ENCODE assay signal across 16 cellular contexts in genomic region chr9:98038958-98039357, GRCh38. TPM values are rescaled to one million over a fixed set of nuclear protein-coding genes. Genes with fewer than 3 reads are reported as not detected.
DNase-seq lines count a peak whose midpoint lies in the region; ATAC-seq and TF ChIP-seq lines count a peak whose summit lies in the region.
"Had no signal": no experiment of that assay in that cellular context is flagged by ENCODE, and none has a peak within 500 bp of the region (broad histone marks: within the 10 kb centered on the region; RNA-seq: fewer than 3 reads in every experiment).

No MANE protein-coding gene starts in this region.

- H3K23ac ChIP-seq in IMR-90 (ENCODE audit: low read depth, low read length) (no peak overlapping the region), mesenchymal stem cell (ENCODE audit: low read length in 2 of 2) (no peak overlapping the region)

- H4K20me1 ChIP-seq in IMR-90 (ENCODE audit: insufficient read depth, low read length), result no peaks in the 10 kb centered on the region

- H3K9ac ChIP-seq in IMR-90 (ENCODE audit: low read depth, low read length) (no peak overlapping the region), mesenchymal stem cell (ENCODE audit: low read length) (peak overlapping the region; percentile 53)

- H3K4me2 ChIP-seq in IMR-90 (ENCODE audit: low read depth, low read length), result no peak overlapping the region
- H3K4me2 ChIP-seq in mesenchymal stem cell (ENCODE audit: low read length, poor library complexity, severe bottlenecking), result no peak overlapping the region
- H3K4me2 ChIP-seq: PC-9 had no signal

- intact Hi-C loops in IMR-90 (cut with micrococcal nuclease), result no loop called here

- peaks cover 11% of the 10 kb centered on the region for H3K4me1 ChIP-seq in IMR-90 (ENCODE audit: control insufficient read depth, insufficient read depth, low read length)
- H3K4me1 ChIP-seq in mesenchymal stem cell (ENCODE audit: control insufficient read depth, insufficient read depth, low read depth, low read length), result peaks cover 10% of the 10 kb centered on the region
- H3K4me1 ChIP-seq in foreskin keratinocyte, result no peaks in the 10 kb centered on the region
- H3K4me1 ChIP-seq: breast epithelium had no signal

- CTCF ChIA-PET in IMR-90 (lab: Yijun Ruan, JAX), result interaction anchor here (0.6 kb wide), 1 partner anchor 56 kb away, joined by 3 read pairs; the partner anchor contains the start of gene ANP32B

- WGBS in IMR-90 (ENCODE audit: extremely low coverage in 2 of 2, insufficient read length in 1 of 2), 2 experiments, result no CpG with 5 or more reads among the region's 8 CpGs
- 86% methylated on average over 8 of the region's 8 CpGs for WGBS in mesenchymal stem cell

- peak overlapping the region; percentile 62 for H2AK5ac ChIP-seq in IMR-90 (ENCODE audit: low read depth, low read length)
- H2AK5ac ChIP-seq in mesenchymal stem cell (ENCODE audit: low read length, severe bottlenecking), result no peak overlapping the region

- ATAC-seq in GM18858 (IDR thresholded peaks at IDR 0.05; ENCODE audit: unreplicated experiment) (peak; percentile 49), GM21786 (IDR thresholded peaks at IDR 0.05; ENCODE audit: unreplicated experiment) (peak; percentile 50), IMR-90 (ENCODE audit: low read depth) (no peak), foreskin keratinocyte (no peak)

- dilution Hi-C loops in IMR-90 (cut with HindIII; ENCODE audit: low sequenced_read_pairs, unreplicated experiment), result no loop called here

- H3K27me3 ChIP-seq in IMR-90 (ENCODE audit: control insufficient read depth, insufficient read depth, low read length), result no peaks in the 10 kb centered on the region
- no peaks in the 10 kb centered on the region for H3K27me3 ChIP-seq in mesenchymal stem cell (ENCODE audit: control insufficient read depth in 1 of 2, insufficient read depth in 1 of 2, low read length in 2 of 2)
- H3K27me3 ChIP-seq in foreskin keratinocyte, result peaks cover 2% of the 10 kb centered on the region
- H3K27me3 ChIP-seq: breast epithelium had no signal

- H3K9me1 ChIP-seq in IMR-90 (ENCODE audit: insufficient read depth, low read length), result peaks cover 20% of the 10 kb centered on the region

- H4K91ac ChIP-seq in IMR-90 (ENCODE audit: insufficient read depth, low read depth, low read length), result no peak overlapping the region
- H4K91ac ChIP-seq in mesenchymal stem cell (ENCODE audit: low read length), result no peak overlapping the region

- H3K14ac ChIP-seq in IMR-90 (replicated peaks; ENCODE audit: low read depth, low read length) (no peak overlapping the region), mesenchymal stem cell (ENCODE audit: low read length in 2 of 2) (no peak overlapping the region)

- peak overlapping the region in 1 of 2 experiments; percentile 80; a peak in 1 of 4 replicates for H4K8ac ChIP-seq in IMR-90 (ENCODE audit: low read depth in 2 of 2, low read length in 2 of 2)
- no peak overlapping the region for H4K8ac ChIP-seq in mesenchymal stem cell (ENCODE audit: low read length)

- POLR2A ChIA-PET in IMR-90 (lab: Charles Lee; ENCODE audit: unreplicated experiment), result no interaction called here

- no TSS peak for BruUV-seq in IMR-90 (replicated peaks; lab: Mats Ljungman, UMichigan)

- no peak overlapping the region for H4K5ac ChIP-seq in IMR-90 (ENCODE audit: low read depth, low read length)

- H3K36me3 ChIP-seq in IMR-90 (ENCODE audit: control insufficient read depth, insufficient read depth, low read length) (no peaks in the 10 kb centered on the region), mesenchymal stem cell (ENCODE audit: control insufficient read depth in 1 of 2, insufficient read depth in 2 of 2, low read depth in 1 of 2, low read length in 2 of 2) (no peaks in the 10 kb centered on the region)
- H3K36me3 ChIP-seq: breast epithelium had no signal

- H3K27ac ChIP-seq in IMR-90 (ENCODE audit: insufficient read depth, low read length) (no peak overlapping the region), mesenchymal stem cell (ENCODE audit: low read length, poor library complexity, severe bottlenecking) (no peak overlapping the region), foreskin keratinocyte (no peak overlapping the region)
- H3K27ac ChIP-seq: breast epithelium, PC-9 had no signal

- TF ChIP-seq POLR2A in IMR-90 (IDR thresholded peaks at IDR 0.05; ENCODE audit: low read depth, low read length), result no peak

- H3K4ac ChIP-seq in IMR-90 (ENCODE audit: low read depth, low read length), result peak overlapping the region; percentile 64
- H3K4ac ChIP-seq in mesenchymal stem cell (ENCODE audit: low read depth in 1 of 2, low read length in 2 of 2), result no peak overlapping the region

- no peak overlapping the region; the same call in 2 of the 3 replicates for H2BK15ac ChIP-seq in IMR-90 (ENCODE audit: low read depth, low read length)
- H2BK15ac ChIP-seq in mesenchymal stem cell (ENCODE audit: low read depth, poor library complexity, severe bottlenecking), result no peak overlapping the region

- peak overlapping the region; percentile 54; the same call in 1 of the 2 replicates for H2BK120ac ChIP-seq in IMR-90 (ENCODE audit: low read depth, low read length)
- H2BK120ac ChIP-seq in mesenchymal stem cell (ENCODE audit: low read depth, low read length), result no peak overlapping the region

- TF ChIP-seq RAD21 in IMR-90 (IDR thresholded peaks at IDR 0.05; ENCODE audit: low read length), result no peak

- DNase-seq in IMR-90 (no peak), mesenchymal stem cell (no peak), foreskin keratinocyte (no peak), NCI-H2227 treated with DMSO at 0.1 percent for 48 hours (lab: John Stamatoyannopoulos, UW) (no peak), NCI-H1694 treated with DMSO at 0.1 percent for 48 hours (lab: John Stamatoyannopoulos, UW) (no peak), globus pallidus (ENCODE audit: low spot score) (no peak)
- DNase-seq: activated naive CD4-positive, alpha-beta T cell treated with anti-CD3 and anti-CD28 coated beads for 36 hours; DND-41; effector CD8-positive, alpha-beta T cell; midbrain; NCI-H1105 treated with DMSO at 0.1 percent for 48 hours; NCI-H446 treated with DMSO at 0.1 percent for 48 hours; PC-9 had no signal

- H3K4me3 ChIP-seq in IMR-90 (ENCODE audit: insufficient read depth, low read depth, low read length), result no peak overlapping the region
- peak overlapping the region in 1 of 2 experiments; percentile 24 for H3K4me3 ChIP-seq in mesenchymal stem cell (ENCODE audit: insufficient read depth in 1 of 2, low read depth in 1 of 2, low read length in 2 of 2)
- H3K4me3 ChIP-seq: breast epithelium, PC-9 had no signal

- H2BK12ac ChIP-seq in mesenchymal stem cell (ENCODE audit: low read length in 2 of 2), result no peak overlapping the region

- TF ChIP-seq CTCF in IMR-90 (conservative IDR thresholded peaks at IDR 0.05; ENCODE audit: low read depth, low read length), result no peak
- TF ChIP-seq CTCF in foreskin keratinocyte (conservative IDR thresholded peaks at IDR 0.05), result no peak

- H3K18ac ChIP-seq in IMR-90 (ENCODE audit: low read depth, low read length) (no peak overlapping the region), mesenchymal stem cell (ENCODE audit: low read depth in 1 of 2, low read length in 2 of 2) (no peak overlapping the region)

- H3K79me1 ChIP-seq in IMR-90 (ENCODE audit: low read depth in 1 of 2, low read length in 2 of 2) (peaks cover 0 to 12% of the 10 kb centered on the region in 2 experiments; a peak in 2 of 4 replicates), mesenchymal stem cell (replicated peaks; ENCODE audit: low read length, poor library complexity, severe bottlenecking) (no peaks in the 10 kb centered on the region)

- H2BK5ac ChIP-seq in IMR-90 (ENCODE audit: low read depth, low read length, poor library complexity, severe bottlenecking) (no peak overlapping the region), mesenchymal stem cell (ENCODE audit: low read depth, low read length, poor library complexity, severe bottlenecking) (no peak overlapping the region)

- in situ Hi-C loops in IMR-90 (cut with MboI; ENCODE audit: low sequenced_read_pairs), result no loop called here

- H2AK9ac ChIP-seq in IMR-90 (replicated peaks; ENCODE audit: low read depth, low read length, poor library complexity), result no peak overlapping the region

- H2BK20ac ChIP-seq in IMR-90 (ENCODE audit: low read depth, low read length), result peak overlapping the region; percentile 49; the same call in 1 of the 2 replicates

- no peaks in the 10 kb centered on the region for H3K9me3 ChIP-seq in IMR-90 (ENCODE audit: control insufficient read depth, insufficient read depth, low read length)
- H3K9me3 ChIP-seq in mesenchymal stem cell (ENCODE audit: control insufficient read depth, low read length), result no peaks in the 10 kb centered on the region
- H3K9me3 ChIP-seq: breast epithelium had no signal

- H2AFZ ChIP-seq in IMR-90 (replicated peaks; ENCODE audit: low read length, poor library complexity) (peak overlapping the region; percentile 51), mesenchymal stem cell (ENCODE audit: low read depth, low read length) (no peak overlapping the region)
- H2AFZ ChIP-seq: PC-9 had no signal

- H3K56ac ChIP-seq in IMR-90 (ENCODE audit: extremely low read depth, insufficient read depth, low read length), result no peak overlapping the region

TF ChIP-seq in IMR-90, 13 proteins besides CTCF, POLR2A, EP300 and RAD21:
- TF ChIP-seq CHD1 (IDR thresholded peaks at IDR 0.05; ENCODE audit: low read depth, low read length), result no peak
- no peak for TF ChIP-seq CEBPB (IDR thresholded peaks at IDR 0.05; ENCODE audit: low read depth, low read length)
TF ChIP-seq in IMR-90: peak in this region for 0.

RNA-seq across cellular contexts. Expression of gene NANS, which starts 17.6 kb away (rescaled TPM):
- 306 and 313 TPM in 2 replicates for total RNA-seq in IMR-90 (2012; rRNA removed)
- 197 and 210 TPM in 2 replicates for polyA plus RNA-seq in IMR-90 (2012; rRNA removed)
- polyA plus RNA-seq in IMR-90 (2012; cell fraction: cytosol; rRNA removed), result 201 and 222 TPM in 2 replicates
- polyA plus RNA-seq in IMR-90 (2012; cell fraction: nucleus; rRNA removed; ENCODE audit: low replicate concordance), result 110 and 136 TPM in 2 replicates
- polyA plus RNA-seq in mesenchymal stem cell (2013, experiment 1 of 2), result 72.3 TPM
- polyA plus RNA-seq in mesenchymal stem cell (2013, experiment 2 of 2), result 72.4 TPM
- total RNA-seq in foreskin keratinocyte, result 70.0 and 72.0 TPM in 2 replicates
- 79.3 and 82.3 TPM in 2 replicates for polyA plus RNA-seq in foreskin keratinocyte

RNA-seq across cellular contexts. Expression of gene ANP32B, which starts 55.8 kb away (rescaled TPM):
- 3.9 and 9.4 TPM in 2 replicates for total RNA-seq in IMR-90 (2012; rRNA removed)
- 40.7 and 46.8 TPM in 2 replicates for polyA plus RNA-seq in IMR-90 (2012; rRNA removed)
- 9.5 and 10.7 TPM in 2 replicates for polyA plus RNA-seq in IMR-90 (2012; cell fraction: cytosol; rRNA removed)
- 3.9 and 12.4 TPM in 2 replicates for polyA plus RNA-seq in IMR-90 (2012; cell fraction: nucleus; rRNA removed; ENCODE audit: low replicate concordance)
- 207 TPM for polyA plus RNA-seq in mesenchymal stem cell (2013, experiment 1 of 2)
- polyA plus RNA-seq in mesenchymal stem cell (2013, experiment 2 of 2), result 208 TPM
- 88.3 and 110 TPM in 2 replicates for total RNA-seq in foreskin keratinocyte
- polyA plus RNA-seq in foreskin keratinocyte, result 188 and 215 TPM in 2 replicates

Comparison
In these comparisons a context has a peak if more than half of its experiments do, and no peak if none do; other contexts are left out.
1. ATAC-seq: peak in GM18858 (single experiment) and GM21786 (single experiment); none in IMR-90 (single experiment) and foreskin keratinocyte (single experiment).